ENCODE assay signal across 16 cellular contexts in the genomic region with DNA sequence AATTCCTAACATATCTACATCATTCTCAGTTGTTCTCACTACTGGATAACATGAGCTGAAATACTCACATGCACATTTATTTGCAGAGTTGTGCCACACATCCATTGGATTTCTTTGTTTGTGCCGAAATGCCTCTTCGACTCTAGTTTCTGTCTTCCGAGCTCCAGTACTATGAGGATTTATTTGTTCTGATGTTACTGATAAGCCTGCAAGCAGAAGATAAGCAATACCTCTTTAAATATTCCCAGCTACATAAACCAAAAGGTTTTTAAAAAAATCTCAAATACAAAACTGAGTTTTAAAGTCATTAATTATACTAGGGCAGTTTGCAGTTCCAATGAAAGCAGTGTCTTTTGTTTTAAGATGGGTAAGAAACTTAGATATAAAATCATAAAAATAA.
A peak's percentile ranks its signal among the peaks of the same experiment; 100 is the strongest.
DNase-seq lines count a peak whose midpoint lies in the region; ATAC-seq and TF ChIP-seq lines count a peak whose summit lies in the region.
"Had no signal": no experiment of that assay in that cellular context is flagged by ENCODE, and none has a peak within 500 bp of the region (broad histone marks: within the 10 kb centered on the region; RNA-seq: fewer than 3 reads in every experiment).

No MANE protein-coding gene starts in this region.

- peaks cover 19% of the 10 kb centered on the region for H3K4me1 Mint-ChIP-seq in CD4-positive, alpha-beta T cell (ENCODE audit: low read depth)
- peaks cover 10% of the 10 kb centered on the region for H3K4me1 Mint-ChIP-seq in activated CD4-positive, alpha-beta memory T cell treated with anti-CD3 and anti-CD28 coated beads, Interleukin-2, amount 10 ng/mL, durations not matched to agents 7 days and 5 days

- DNase-seq in A673 (ENCODE audit: low spot score) (no peak), fibroblast of villous mesenchyme (ENCODE audit: low read depth) (peak; percentile 17), Peyer's patch (no peak)
- no peak for DNase-seq in CD4-positive, alpha-beta T cell
- DNase-seq in activated CD4-positive, CD25-positive, alpha-beta regulatory T cell treated with anti-CD3 and anti-CD28 coated beads, Interleukin-2, amount 50 U/mL, for 72 hours, result no peak
- no peak for DNase-seq in activated CD4-positive, alpha-beta memory T cell treated with anti-CD3 and anti-CD28 coated beads, Interleukin-2, amount 10 ng/mL, durations not matched to agents 7 days and 5 days
- DNase-seq: AML-193, Calu3, DMS 273 treated with DMSO at 0.1 percent for 48 hours, DMS79 had no signal

- no peaks in the 10 kb centered on the region for H3K36me3 ChIP-seq in A673 (ENCODE audit: insufficient read depth, low read length, poor library complexity, severe bottlenecking)
- peaks cover 0 to 39% (median 0%) of the 10 kb centered on the region in 3 donors for H3K36me3 ChIP-seq in Peyer's patch

- TF ChIP-seq CTCF in A673 (conservative IDR thresholded peaks at IDR 0.05; ENCODE audit: low read depth, low read length) (no peak), VCaP (conservative IDR thresholded peaks at IDR 0.05) (no peak), fibroblast of villous mesenchyme (IDR thresholded peaks at IDR 0.05; ENCODE audit: insufficient read depth, low read depth, low read length) (no peak), Peyer's patch (IDR thresholded peaks at IDR 0.05) (no peak)
- no peak for TF ChIP-seq CTCF in CD4-positive, alpha-beta T cell (IDR thresholded peaks at IDR 0.05)

- no peaks in the 10 kb centered on the region for H3K9me3 ChIP-seq in A673 (ENCODE audit: low read depth, low read length, poor library complexity, severe bottlenecking)
- H3K9me3 ChIP-seq in CD4-positive, alpha-beta T cell (ENCODE audit: control insufficient read depth, low read length), result no peaks in the 10 kb centered on the region
- H3K9me3 ChIP-seq in Peyer's patch, result no peaks in the 10 kb centered on the region
- H3K9me3 ChIP-seq: BLaER1, HAP-1 had no signal

- BruUV-seq in A673 (replicated peaks; lab: Mats Ljungman, UMichigan), result no TSS peak

- H3K9me3 Mint-ChIP-seq in CD4-positive, alpha-beta T cell, result no peaks in the 10 kb centered on the region
- no peaks in the 10 kb centered on the region for H3K9me3 Mint-ChIP-seq in activated CD4-positive, alpha-beta memory T cell treated with anti-CD3 and anti-CD28 coated beads, Interleukin-2, amount 10 ng/mL, durations not matched to agents 7 days and 5 days
- H3K9me3 Mint-ChIP-seq: GM23338 had no signal

- POLR2A ChIA-PET in A673 (lab: Charles Lee; ENCODE audit: low non-redundant PET), result no interaction called here
- POLR2A ChIA-PET in CD4-positive, alpha-beta T cell (lab: Charles Lee), result no interaction called here
- POLR2A ChIA-PET in activated CD4-positive, alpha-beta memory T cell treated with anti-CD3 and anti-CD28 coated beads, Interleukin-2, amount 10 ng/mL, durations not matched to agents 7 days and 5 days (lab: Charles Lee), result no interaction called here

- H3K27ac Mint-ChIP-seq in CD4-positive, alpha-beta T cell, result peak overlapping the region; percentile 73
- no peak overlapping the region for H3K27ac Mint-ChIP-seq in activated CD4-positive, alpha-beta memory T cell treated with anti-CD3 and anti-CD28 coated beads, Interleukin-2, amount 10 ng/mL, durations not matched to agents 7 days and 5 days
- H3K27ac Mint-ChIP-seq: GM23338 had no signal

- peaks cover 41% of the 10 kb centered on the region for H3K4me1 ChIP-seq in A673 (ENCODE audit: insufficient read depth, low read length, poor library complexity, severe bottlenecking)
- H3K4me1 ChIP-seq in Peyer's patch, result no peaks in the 10 kb centered on the region
- H3K4me1 ChIP-seq: BLaER1 had no signal

- H3K27me3 ChIP-seq in A673 (replicated peaks; ENCODE audit: insufficient read depth, low read depth, low read length, poor library complexity) (no peaks in the 10 kb centered on the region), Peyer's patch (no peaks in the 10 kb centered on the region)
- no peaks in the 10 kb centered on the region for H3K27me3 ChIP-seq in CD4-positive, alpha-beta T cell (ENCODE audit: control insufficient read depth, insufficient read depth, low read length)
- H3K27me3 ChIP-seq: BLaER1 had no signal

- ATAC-seq in CD4-positive, alpha-beta T cell (ENCODE audit: poor library complexity), result no peak
- ATAC-seq in HG03378 (IDR thresholded peaks at IDR 0.05; ENCODE audit: unreplicated experiment), result no peak
- ATAC-seq: GM12878, GM23338 had no signal

- intact Hi-C loops in A673 (cut with micrococcal nuclease; ENCODE audit: unreplicated experiment), result loop anchor here (10.0 kb wide), 1 partner anchor 1407 kb away; no protein-coding TSS in a partner anchor
- intact Hi-C loops in CD4-positive, alpha-beta T cell (cut with DNase I, micrococcal nuclease), result no loop called here

- no peak for TF ChIP-seq POLR2A in Peyer's patch (IDR thresholded peaks at IDR 0.05)

- H3K27ac ChIP-seq in A673 (ENCODE audit: low read depth, low read length, poor library complexity, severe bottlenecking) (peak overlapping the region; percentile 29), VCaP (peak overlapping the region; percentile 57), Peyer's patch (no peak overlapping the region)
- H3K27ac ChIP-seq in CD4-positive, alpha-beta T cell (ENCODE audit: low read depth, low read length), result no peak overlapping the region
- H3K27ac ChIP-seq: BLaER1 had no signal

- H3K4me3 Mint-ChIP-seq in CD4-positive, alpha-beta T cell, result no peak overlapping the region
- H3K4me3 Mint-ChIP-seq in activated CD4-positive, alpha-beta memory T cell treated with anti-CD3 and anti-CD28 coated beads, Interleukin-2, amount 10 ng/mL, durations not matched to agents 7 days and 5 days, result no peak overlapping the region
- H3K4me3 Mint-ChIP-seq: GM23338 had no signal

- no peaks in the 10 kb centered on the region for H3K27me3 Mint-ChIP-seq in CD4-positive, alpha-beta T cell
- no peaks in the 10 kb centered on the region for H3K27me3 Mint-ChIP-seq in activated CD4-positive, alpha-beta memory T cell treated with anti-CD3 and anti-CD28 coated beads, Interleukin-2, amount 10 ng/mL, durations not matched to agents 7 days and 5 days

- CTCF ChIA-PET in A673 (lab: Charles Lee), result no interaction called here
- CTCF ChIA-PET in CD4-positive, alpha-beta T cell (lab: Charles Lee), result no interaction called here
- CTCF ChIA-PET in activated CD4-positive, alpha-beta memory T cell treated with anti-CD3 and anti-CD28 coated beads, Interleukin-2, amount 10 ng/mL, durations not matched to agents 7 days and 5 days (lab: Charles Lee), result no interaction called here

- peaks cover 68% of the 10 kb centered on the region for H3K36me3 Mint-ChIP-seq in CD4-positive, alpha-beta T cell (ENCODE audit: low read depth)
- peaks cover 6% of the 10 kb centered on the region for H3K36me3 Mint-ChIP-seq in activated CD4-positive, alpha-beta memory T cell treated with anti-CD3 and anti-CD28 coated beads, Interleukin-2, amount 10 ng/mL, durations not matched to agents 7 days and 5 days (ENCODE audit: low read depth)

- H3K4me3 ChIP-seq in A673 (ENCODE audit: low read depth, low read length, poor library complexity, severe bottlenecking), result no peak overlapping the region
- no peak overlapping the region for H3K4me3 ChIP-seq in fibroblast of villous mesenchyme (ENCODE audit: low read depth, low read length)
- no peak overlapping the region for H3K4me3 ChIP-seq in Peyer's patch
- H3K4me3 ChIP-seq: BLaER1, GM12878, GM23338, HAP-1 had no signal

Comparison
In these comparisons a context has a peak if more than half of its experiments do, and no peak if none do; other contexts are left out.
1. H3K27ac ChIP-seq: peak in A673 (single experiment) and VCaP (single experiment); none in CD4-positive, alpha-beta T cell (single experiment) and Peyer's patch (0 of 4).